8 cellular contexts compared by ENCODE assay signal in genomic region chr4:88158038-88158359, GRCh38. TPM values are rescaled to one million over a fixed set of nuclear protein-coding genes. Genes with fewer than 3 reads are reported as not detected.
A peak's percentile ranks its signal among the peaks of the same experiment; 100 is the strongest.
DNase-seq lines count a peak whose midpoint lies in the region; ATAC-seq, FAIRE-seq and TF ChIP-seq lines count a peak whose summit lies in the region.

No MANE protein-coding gene starts in this region.

- POLR2A ChIA-PET in GM12878 (lab: Charles Lee) = interaction anchor here (0.7 kb wide), 1 partner anchor 161 kb away, joined by 3 read pairs; no protein-coding TSS in a partner anchor

- intact Hi-C loops in GM12878 (cut with micrococcal nuclease; ENCODE audit: unreplicated experiment) = no loop called here

- CTCF ChIA-PET in GM12878 (lab: Yijun Ruan, JAX) = no interaction called here

- H3K27ac ChIP-seq in GM12878 (ENCODE audit: control insufficient read depth, insufficient read depth) (no peak overlapping the region), mucosa of rectum (ENCODE audit: low read depth in 2 of 2, low read length in 2 of 2) (peak overlapping the region in 1 of 2 donors; percentile 58)

- no peak for ATAC-seq in GM12878
- ATAC-seq in GM18505 (IDR thresholded peaks at IDR 0.05; ENCODE audit: unreplicated experiment) = no peak
- no peak for ATAC-seq in GM21390 (IDR thresholded peaks at IDR 0.05; ENCODE audit: unreplicated experiment)

- TF ChIP-seq POLR2A in GM12878 (IDR thresholded peaks at IDR 0.05; ENCODE audit: low read depth, low read length) = no peak
- no peak for TF ChIP-seq POLR2A in GM18505 (IDR thresholded peaks at IDR 0.05; ENCODE audit: borderline replicate concordance, extremely low read depth, insufficient read depth, insufficient read length)

- no peaks in the 10 kb centered on the region for H3K9me3 ChIP-seq in GM12878 (replicated peaks; ENCODE audit: control insufficient read depth, insufficient read depth, low read length)
- H3K9me3 ChIP-seq in mucosa of rectum (ENCODE audit: control insufficient read depth in 2 of 2, low read length in 2 of 2) = no peaks in the 10 kb centered on the region

- peak overlapping the region; percentile 85 for H3K4me3 Mint-ChIP-seq in HFFc6

- no peak for FAIRE-seq in GM12878 (lab: Jason Lieb, UNC)

- no peak overlapping the region for H3K4me2 ChIP-seq in GM12878 (ENCODE audit: control insufficient read depth, insufficient read depth)

- TF ChIP-seq RAD21 in GM12878 (IDR thresholded peaks at IDR 0.05; ENCODE audit: insufficient read depth, low read depth, low read length) = no peak

- H3K27me3 Mint-ChIP-seq in HFFc6 (ENCODE audit: insufficient read depth) = peaks cover 2% of the 10 kb centered on the region; the same call in 1 of the 2 replicates

- H3K27me3 ChIP-seq in GM12878 (replicated peaks in 1 of 2; ENCODE audit: control insufficient read depth in 2 of 2, insufficient read depth in 2 of 2, low read length in 1 of 2) (peaks cover 4 to 5% of the 10 kb centered on the region in 2 experiments; a peak in 3 of 4 replicates), mucosa of rectum (ENCODE audit: control insufficient read depth in 2 of 2, insufficient read depth in 2 of 2, low read length in 2 of 2) (peaks cover 0 to 6% of the 10 kb centered on the region in 2 donors)

- TF ChIP-seq EP300 in GM12878 (IDR thresholded peaks at IDR 0.05; ENCODE audit: borderline replicate concordance in 1 of 2, control insufficient read depth in 1 of 2, low read depth in 2 of 2, low read length in 2 of 2) = no peak

- no TSS peak for BruUV-seq in GM12878 (replicated peaks; lab: Mats Ljungman, UMichigan)

- H3K36me3 ChIP-seq in GM12878 (ENCODE audit: control insufficient read depth in 2 of 2, insufficient read depth in 2 of 2, low read length in 1 of 2) (no peaks in the 10 kb centered on the region), mucosa of rectum (ENCODE audit: control insufficient read depth in 2 of 2, insufficient read depth in 2 of 2, low read length in 2 of 2) (no peaks in the 10 kb centered on the region)

- H3K4me3 ChIP-seq in AG10803 (ENCODE audit: low read length) (peak overlapping the region; percentile 64), GM12878 (peak overlapping the region; percentile 61; the same call in 1 of the 2 replicates), mucosa of rectum (ENCODE audit: low read length in 2 of 2) (peak overlapping the region; percentile 74 to 79)

- H4K20me1 ChIP-seq in GM12878 (ENCODE audit: control insufficient read depth, insufficient read depth) = no peaks in the 10 kb centered on the region

- H3K9ac ChIP-seq in GM12878 (ENCODE audit: control insufficient read depth, insufficient read depth, low read length) = no peak overlapping the region
- H3K9ac ChIP-seq in mucosa of rectum (ENCODE audit: low read depth in 1 of 2, low read length in 2 of 2) = peak overlapping the region in 1 of 2 donors; percentile 57

- H3K4me1 ChIP-seq in GM12878 (ENCODE audit: control insufficient read depth, insufficient read depth, low read length) (peaks cover 2% of the 10 kb centered on the region; the same call in 1 of the 2 replicates), mucosa of rectum (ENCODE audit: control insufficient read depth in 2 of 2, insufficient read depth in 2 of 2, low read length in 2 of 2) (peaks cover 0 to 8% of the 10 kb centered on the region in 2 donors)

- RAD21 ChIA-PET in GM12878 (lab: Charles Lee; ENCODE audit: unreplicated experiment) = no interaction called here

- SMC1A ChIA-PET in GM12878 (lab: Charles Lee; ENCODE audit: uncharacterized antibody, unreplicated experiment) = no interaction called here

- in situ Hi-C loops in GM12878 (cut with MboI) = no loop called here

- no peak overlapping the region for H3K27ac Mint-ChIP-seq in HFFc6

- TF ChIP-seq CTCF in AG10803 (conservative IDR thresholded peaks at IDR 0.05; ENCODE audit: low read length) (no peak), HFFc6 (IDR thresholded peaks at IDR 0.05) (no peak), GM12878 (IDR thresholded peaks at IDR 0.05 in 2 of 3, conservative IDR thresholded peaks at IDR 0.05 in 1 of 3; ENCODE audit: control insufficient read depth in 2 of 3, extremely low read depth in 1 of 3, insufficient read depth in 1 of 3, low read depth in 3 of 3, low read length in 3 of 3) (no peak)

- no peaks in the 10 kb centered on the region for H3K9me3 Mint-ChIP-seq in HFFc6

- 2% methylated on average over 6 of the region's 6 CpGs for WGBS in GM12878 (ENCODE audit: insufficient coverage, insufficient replicate concordance, low lambda C conversion rate, missing lambda C conversion rate)

- H3K36me3 Mint-ChIP-seq in HFFc6 (ENCODE audit: low read depth) = no peaks in the 10 kb centered on the region

- DNase-seq in AG10803 (ENCODE audit: low read depth) (no peak), HFFc6 (no peak), GM12878 (ENCODE audit: low read depth, low spot score) (no peak), GF-D8 (lab: John Stamatoyannopoulos, UW) (no peak)
- no peak for DNase-seq in stimulated activated CD4-positive, alpha-beta T cell treated with anti-CD3 and anti-CD28 coated beads, Interleukin-2, amount 100 ng/mL, for 48 hours

- H2AFZ ChIP-seq in GM12878 (ENCODE audit: control insufficient read depth, low read depth, low read length) = no peak overlapping the region

- peaks cover 12% of the 10 kb centered on the region for H3K4me1 Mint-ChIP-seq in HFFc6 (ENCODE audit: low read depth)

- H3K79me2 ChIP-seq in GM12878 (ENCODE audit: control insufficient read depth, insufficient read depth, low read length) = no peaks in the 10 kb centered on the region

TF ChIP-seq in GM12878, 131 proteins besides CTCF, POLR2A, EP300 and RAD21:
- no peak for TF ChIP-seq YY1 (IDR thresholded peaks at IDR 0.05; ENCODE audit: low read depth, low read length)
- TF ChIP-seq CREM (IDR thresholded peaks at IDR 0.05; ENCODE audit: low read depth) = no peak
- TF ChIP-seq HDAC6 (IDR thresholded peaks at IDR 0.05; ENCODE audit: unreplicated experiment) = no peak
- no peak for TF ChIP-seq PRDM15 (CRISPR knock-in tag; IDR thresholded peaks at IDR 0.05)
- no peak for TF ChIP-seq SMAD5 (IDR thresholded peaks at IDR 0.05; ENCODE audit: low read depth)

RNA-seq across cellular contexts. Expression of gene ABCG2, which starts 0.4 kb away (rescaled TPM):
- under 1 TPM; 0.10 to 0.33 (median 0.13) TPM for total RNA-seq in HFFc6 (2021; fragmentation: NEBNext Ultra II Directional; extraction: Animal tissue kit (Norgen Biotek cat#: 25700))
- not detected in 2 replicates for total RNA-seq in GM12878 (2013; cell fraction: nucleolus; rRNA removed)
- total RNA-seq in GM12878 (2014; rRNA removed) (0.06 TPM in 1 of 2 replicates, not detected in the other), GM12878 (2014; rRNA removed; fragmentation: Illumina TruSeq; extraction: Trizol) (0.04 TPM in 1 of 2 replicates, not detected in the other), GM12878 (2021) (not detected in 2 replicates)
- not detected for polyA plus RNA-seq in GM12878 (2011; ENCODE audit: low read depth)
- polyA plus RNA-seq in GM12878 (2011; rRNA removed) (not detected in 2 replicates), GM12878 (2014; fragmentation: Illumina TruSeq; extraction: Trizol) (0.03 TPM in 2 replicates), GM12878 (2014; fragmentation: Nextera tagmentation; extraction: Ambion mirVana) (not detected), GM12878 (2014; rRNA removed) (not detected in 2 replicates), GM12878 (2016; fragmentation: Nextera tagmentation; extraction: Ambion mirVana) (not detected)
- 0.02 TPM in 1 of 2 replicates, not detected in the other for polyA plus RNA-seq in GM12878 (2011; cell fraction: cytosol; rRNA removed)
- not detected in 2 replicates for polyA plus RNA-seq in GM12878 (2011; cell fraction: nucleus; rRNA removed)
- 0.03 TPM in 1 of 2 replicates, not detected in the other for polyA plus RNA-seq in GM12878 (2012)
- not detected in 2 replicates for polyA minus RNA-seq in GM12878 (2011; rRNA and poly(A)+ RNA removed)
- not detected in 2 replicates for polyA minus RNA-seq in GM12878 (2011; cell fraction: cytosol; rRNA and poly(A)+ RNA removed)
- not detected in 2 replicates for polyA minus RNA-seq in GM12878 (2011; cell fraction: nucleus; rRNA and poly(A)+ RNA removed)
